8 cellular contexts compared by ENCODE assay signal in genomic region chr20:37384683-37385174, GRCh38.
DNase-seq lines count a peak whose midpoint lies in the region; ATAC-seq and TF ChIP-seq lines count a peak whose summit lies in the region.

No MANE protein-coding gene starts in this region.

- peaks cover 4% of the 10 kb centered on the region for H3K27me3 Mint-ChIP-seq in T-helper 2 cell treated with Interferon-gamma antibody and Interleukin-4, amounts not matched to agents 5 μg/mL and 100 μg/mL, for 36 hours (ENCODE audit: low read depth)

- H3K4me3 Mint-ChIP-seq in T-helper 2 cell treated with Interferon-gamma antibody and Interleukin-4, amounts not matched to agents 5 μg/mL and 100 μg/mL, for 36 hours, result peak overlapping the region; percentile 81

- DNase-seq in HL-60 (ENCODE audit: low read depth in 1 of 2, low spot score in 1 of 2), result peak; percentile 45 to 54
- peak; percentile 79 for DNase-seq in T-helper 2 cell treated with Interferon-gamma antibody and Interleukin-4, amounts not matched to agents 5 μg/mL and 100 μg/mL, for 36 hours (ENCODE audit: low spot score)
- DNase-seq in stimulated activated CD4-positive, alpha-beta T cell treated with anti-CD3 and anti-CD28 coated beads, Interleukin-12 subunit alpha, Interleukin-12 subunit beta, amount 100 ng/mL, for 4 hours, result peak; percentile 76

- ATAC-seq in GM19455 (IDR thresholded peaks at IDR 0.05; ENCODE audit: unreplicated experiment) (no peak), GM21390 (IDR thresholded peaks at IDR 0.05; ENCODE audit: unreplicated experiment) (no peak)

- H3K9me3 ChIP-seq in iPS-18c (ENCODE audit: control insufficient read depth, insufficient read depth, low read length), result peaks cover 2% of the 10 kb centered on the region

- H3K4me1 Mint-ChIP-seq in T-helper 2 cell treated with Interferon-gamma antibody and Interleukin-4, amounts not matched to agents 5 μg/mL and 100 μg/mL, for 36 hours (ENCODE audit: low read depth), result peaks cover 3% of the 10 kb centered on the region

- peak; percentile 96 for TF ChIP-seq CTCF in GM12875 (IDR thresholded peaks at IDR 0.05; ENCODE audit: borderline replicate concordance, insufficient read depth, low read depth, low read length)
- peak; percentile 67 for TF ChIP-seq CTCF in HL-60 (IDR thresholded peaks at IDR 0.05; ENCODE audit: insufficient read depth, low read length)

- peak overlapping the region; percentile 15 for H3K4me3 ChIP-seq in GM12875 (ENCODE audit: low read depth, low read length)
- H3K4me3 ChIP-seq in HL-60 (replicated peaks; ENCODE audit: insufficient read depth, low read length), result peak overlapping the region; percentile 45
- H3K4me3 ChIP-seq in iPS-18c (ENCODE audit: insufficient read depth, low read depth, low read length), result peak overlapping the region; percentile 38; the same call in 1 of the 2 replicates

- no peaks in the 10 kb centered on the region for H3K36me3 Mint-ChIP-seq in T-helper 2 cell treated with Interferon-gamma antibody and Interleukin-4, amounts not matched to agents 5 μg/mL and 100 μg/mL, for 36 hours (ENCODE audit: low read depth)

- no peaks in the 10 kb centered on the region for H3K9me3 Mint-ChIP-seq in T-helper 2 cell treated with Interferon-gamma antibody and Interleukin-4, amounts not matched to agents 5 μg/mL and 100 μg/mL, for 36 hours

- no peak overlapping the region for H3K27ac ChIP-seq in HL-60 (replicated peaks)
- peak overlapping the region; percentile 5 for H3K27ac ChIP-seq in angular gyrus (ENCODE audit: low read depth, low read length)

- no peak overlapping the region for H3K27ac Mint-ChIP-seq in T-helper 2 cell treated with Interferon-gamma antibody and Interleukin-4, amounts not matched to agents 5 μg/mL and 100 μg/mL, for 36 hours

- no peaks in the 10 kb centered on the region for H3K27me3 ChIP-seq in HL-60 (ENCODE audit: insufficient read depth, poor library complexity, severe bottlenecking)
